In genomic region chr17:77634710-77635109, GRCh38 we compare ENCODE assay signal across 15 cellular contexts.
DNase-seq lines count a peak whose midpoint lies in the region; ATAC-seq lines count a peak whose summit lies in the region.
"Had no signal": no experiment of that assay in that cellular context is flagged by ENCODE, and none has a peak within 500 bp of the region (broad histone marks: within the 10 kb centered on the region; RNA-seq: fewer than 3 reads in every experiment).

No MANE protein-coding gene starts in this region.

- H3K9me3 Mint-ChIP-seq in activated CD4-positive, alpha-beta T cell treated with anti-CD3 and anti-CD28 coated beads, Interleukin-2, amount 10 ng/mL, durations not matched to agents 7 days and 5 days: no peaks in the 10 kb centered on the region
- H3K9me3 Mint-ChIP-seq in activated T-helper 1 cell treated with anti-CD3 and anti-CD28 coated beads, Interleukin-12 subunit alpha, Interleukin-12 subunit beta, Interleukin-2, Interleukin-4 antibody, amounts not matched to agents 30 ng/mL and 10 ng/mL and 1 ng/mL, durations not matched to agents 14 hours and 24 hours and 36 hours: no peaks in the 10 kb centered on the region

- CTCF ChIA-PET in activated CD4-positive, alpha-beta T cell treated with anti-CD3 and anti-CD28 coated beads, Interleukin-2, amount 10 ng/mL, durations not matched to agents 7 days and 5 days (lab: Charles Lee): no interaction called here

- H3K36me3 Mint-ChIP-seq in activated CD4-positive, alpha-beta T cell treated with anti-CD3 and anti-CD28 coated beads, Interleukin-2, amount 10 ng/mL, durations not matched to agents 7 days and 5 days (ENCODE audit: low read depth): no peaks in the 10 kb centered on the region
- H3K36me3 Mint-ChIP-seq in activated T-helper 1 cell treated with anti-CD3 and anti-CD28 coated beads, Interleukin-12 subunit alpha, Interleukin-12 subunit beta, Interleukin-2, Interleukin-4 antibody, amounts not matched to agents 30 ng/mL and 10 ng/mL and 1 ng/mL, durations not matched to agents 14 hours and 24 hours and 36 hours (ENCODE audit: low read depth): no peaks in the 10 kb centered on the region

- H3K4me1 ChIP-seq in SJCRH30: no peaks in the 10 kb centered on the region
- H3K4me1 ChIP-seq: Caco-2, parathyroid adenoma, thyroid gland had no signal

- no peaks in the 10 kb centered on the region for H3K9me3 ChIP-seq in SJCRH30 (replicated peaks)
- H3K9me3 ChIP-seq: Caco-2, thyroid gland had no signal

- H3K36me3 ChIP-seq in SJCRH30: no peaks in the 10 kb centered on the region
- H3K36me3 ChIP-seq: thyroid gland had no signal

- peaks cover 22% of the 10 kb centered on the region; the same call in 1 of the 2 replicates for H3K27me3 ChIP-seq in SJCRH30
- H3K27me3 ChIP-seq: thyroid gland had no signal

- peaks cover 13% of the 10 kb centered on the region for H3K4me1 Mint-ChIP-seq in activated CD4-positive, alpha-beta T cell treated with anti-CD3 and anti-CD28 coated beads, Interleukin-2, amount 10 ng/mL, durations not matched to agents 7 days and 5 days
- H3K4me1 Mint-ChIP-seq in activated T-helper 1 cell treated with anti-CD3 and anti-CD28 coated beads, Interleukin-12 subunit alpha, Interleukin-12 subunit beta, Interleukin-2, Interleukin-4 antibody, amounts not matched to agents 30 ng/mL and 10 ng/mL and 1 ng/mL, durations not matched to agents 14 hours and 24 hours and 36 hours (ENCODE audit: low read depth): peaks cover 20% of the 10 kb centered on the region

- POLR2A ChIA-PET in activated CD4-positive, alpha-beta T cell treated with anti-CD3 and anti-CD28 coated beads, Interleukin-2, amount 10 ng/mL, durations not matched to agents 7 days and 5 days (lab: Charles Lee): no interaction called here

- H3K27ac ChIP-seq in SJCRH30: no peak overlapping the region
- H3K27ac ChIP-seq: parathyroid adenoma, PC-9, thyroid gland had no signal

- intact Hi-C loops in activated T-helper 1 cell treated with anti-CD3 and anti-CD28 coated beads, Interleukin-12 subunit alpha, Interleukin-12 subunit beta, Interleukin-2, Interleukin-4 antibody, amounts not matched to agents 30 ng/mL and 10 ng/mL and 1 ng/mL, durations not matched to agents 14 hours and 24 hours and 36 hours (cut with micrococcal nuclease): loop anchor here (1.0 to 2.0 kb wide), 4 partner anchors 11 to 208 kb away; no protein-coding TSS in a partner anchor

- H3K27me3 Mint-ChIP-seq in activated CD4-positive, alpha-beta T cell treated with anti-CD3 and anti-CD28 coated beads, Interleukin-2, amount 10 ng/mL, durations not matched to agents 7 days and 5 days: peaks cover 3% of the 10 kb centered on the region
- peaks cover 2% of the 10 kb centered on the region for H3K27me3 Mint-ChIP-seq in activated T-helper 1 cell treated with anti-CD3 and anti-CD28 coated beads, Interleukin-12 subunit alpha, Interleukin-12 subunit beta, Interleukin-2, Interleukin-4 antibody, amounts not matched to agents 30 ng/mL and 10 ng/mL and 1 ng/mL, durations not matched to agents 14 hours and 24 hours and 36 hours (ENCODE audit: insufficient read depth)

- peak; percentile 59 for ATAC-seq in HG03108 (IDR thresholded peaks at IDR 0.05; ENCODE audit: unreplicated experiment)

- no peak overlapping the region for H3K4me3 ChIP-seq in SJCRH30
- H3K4me3 ChIP-seq: PC-9, thyroid gland had no signal

- peak overlapping the region; percentile 33 for H3K27ac Mint-ChIP-seq in activated CD4-positive, alpha-beta T cell treated with anti-CD3 and anti-CD28 coated beads, Interleukin-2, amount 10 ng/mL, durations not matched to agents 7 days and 5 days
- H3K27ac Mint-ChIP-seq in activated T-helper 1 cell treated with anti-CD3 and anti-CD28 coated beads, Interleukin-12 subunit alpha, Interleukin-12 subunit beta, Interleukin-2, Interleukin-4 antibody, amounts not matched to agents 30 ng/mL and 10 ng/mL and 1 ng/mL, durations not matched to agents 14 hours and 24 hours and 36 hours: peak overlapping the region; percentile 68

- no peak overlapping the region for H3K4me3 Mint-ChIP-seq in activated CD4-positive, alpha-beta T cell treated with anti-CD3 and anti-CD28 coated beads, Interleukin-2, amount 10 ng/mL, durations not matched to agents 7 days and 5 days
- H3K4me3 Mint-ChIP-seq in activated T-helper 1 cell treated with anti-CD3 and anti-CD28 coated beads, Interleukin-12 subunit alpha, Interleukin-12 subunit beta, Interleukin-2, Interleukin-4 antibody, amounts not matched to agents 30 ng/mL and 10 ng/mL and 1 ng/mL, durations not matched to agents 14 hours and 24 hours and 36 hours: no peak overlapping the region

- no peak for DNase-seq in activated CD4-positive, alpha-beta T cell treated with anti-CD3 and anti-CD28 coated beads, Interleukin-2, amount 10 ng/mL, durations not matched to agents 7 days and 5 days
- no peak for DNase-seq in activated CD4-positive, alpha-beta T cell treated with anti-CD3 and anti-CD28 coated beads for 4 hours
- peak; percentile 30 for DNase-seq in activated T-helper 1 cell treated with anti-CD3 and anti-CD28 coated beads, Interleukin-12 subunit alpha, Interleukin-12 subunit beta, Interleukin-2, Interleukin-4 antibody, amounts not matched to agents 30 ng/mL and 10 ng/mL and 1 ng/mL, durations not matched to agents 14 hours and 24 hours and 36 hours (ENCODE audit: low spot score)
- peak; percentile 66 for DNase-seq in stimulated activated CD8-positive, alpha-beta memory T cell treated with anti-CD3 and anti-CD28 coated beads, Interleukin-4, amount 100 ng/mL, for 48 hours
- no peak for DNase-seq in kidney glomerular epithelial cell (lab: John Stamatoyannopoulos, UW)
- no peak for DNase-seq in SJCRH30
- DNase-seq in DMS114 treated with DMSO at 0.1 percent for 48 hours (lab: John Stamatoyannopoulos, UW; ENCODE audit: unreplicated experiment): no peak
- DNase-seq: activated effector memory CD4-positive, alpha-beta T cell treated with Interleukin-2 at 50 U/mL for 16 hours; Caco-2; central memory CD4-positive, alpha-beta T cell; erythroblast; PC-9; thyroid gland had no signal

Comparison
In these comparisons a context has a peak if more than half of its experiments do, and no peak if none do; other contexts are left out.
1. DNase-seq: peak in activated T-helper 1 cell treated with anti-CD3 and anti-CD28 coated beads, Interleukin-12 subunit alpha, Interleukin-12 subunit beta, Interleukin-2, Interleukin-4 antibody, amounts not matched to agents 30 ng/mL and 10 ng/mL and 1 ng/mL, durations not matched to agents 14 hours and 24 hours and 36 hours (single experiment) and stimulated activated CD8-positive, alpha-beta memory T cell treated with anti-CD3 and anti-CD28 coated beads, Interleukin-4, amount 100 ng/mL, for 48 hours (single experiment); none in activated CD4-positive, alpha-beta T cell treated with anti-CD3 and anti-CD28 coated beads, Interleukin-2, amount 10 ng/mL, durations not matched to agents 7 days and 5 days (single experiment), activated CD4-positive, alpha-beta T cell treated with anti-CD3 and anti-CD28 coated beads for 4 hours (0 of 2), kidney glomerular epithelial cell (single experiment), SJCRH30 (0 of 2) and DMS114 treated with DMSO at 0.1 percent for 48 hours (single experiment).